Comparison of ENCODE assay signal across 17 cellular contexts in the genomic region with DNA sequence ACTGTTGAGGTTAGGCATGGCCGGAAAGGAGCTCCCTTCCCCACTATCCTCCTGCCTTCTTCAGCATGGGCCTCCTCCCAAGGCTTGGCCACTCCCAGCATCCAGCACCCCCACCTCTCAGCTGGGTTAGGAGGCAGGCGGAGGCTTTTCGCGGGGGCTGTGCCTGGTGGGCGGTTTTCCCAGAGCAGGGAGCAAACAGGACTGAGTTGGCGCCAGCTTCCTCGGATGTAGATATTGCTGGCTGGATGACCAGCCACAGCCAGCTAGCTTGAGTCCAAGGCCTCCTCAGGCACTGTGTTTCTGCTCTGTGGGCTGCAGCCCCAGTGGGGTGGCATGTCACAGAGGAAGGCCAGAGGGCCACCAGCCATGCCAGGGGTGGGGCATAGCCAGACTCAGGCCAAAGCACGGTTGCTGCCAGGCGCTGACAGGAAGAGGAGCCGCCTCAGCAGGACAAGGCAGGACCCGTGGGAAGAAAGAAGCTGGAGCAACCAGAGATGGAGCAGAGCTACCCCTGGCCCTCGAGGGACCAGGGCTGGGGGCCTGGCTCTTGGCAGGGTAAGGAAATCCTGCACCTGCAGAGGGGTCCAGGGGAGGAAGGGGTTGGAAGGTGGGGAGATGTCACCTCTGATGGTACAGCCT. TPM values are rescaled to one million over a fixed set of nuclear protein-coding genes. Genes with fewer than 3 reads are reported as not detected.
DNase-seq lines count a peak whose midpoint lies in the region; ATAC-seq and TF ChIP-seq lines count a peak whose summit lies in the region.
"Had no signal": no experiment of that assay in that cellular context is flagged by ENCODE, and none has a peak within 500 bp of the region (broad histone marks: within the 10 kb centered on the region; RNA-seq: fewer than 3 reads in every experiment).

A gene (plus strand): TSS at position 204 of the 639 bp plus-strand sequence. CDS start 130 bp downstream, at position 334.

- no peak within 1 kb of the TSS for H2AFZ ChIP-seq in mesenchymal stem cell (ENCODE audit: low read depth, low read length)

- peaks cover 7 to 9% of the 10 kb centered on the region in 2 donors for H3K4me1 Mint-ChIP-seq in stimulated activated naive B cell treated with anti-CD40 and anti-IgM and Interleukin-4, amounts not matched to agents 10 μg/mL and 1 μg/mL and 100 μg/mL, for 72 hours

- H3K4ac ChIP-seq in mesenchymal stem cell (ENCODE audit: low read depth in 1 of 2, low read length in 2 of 2), result no peak within 1 kb of the TSS

- no peak for TF ChIP-seq POLR2A in heart left ventricle (IDR thresholded peaks at IDR 0.05)

- H3K9me3 ChIP-seq in heart left ventricle, result no peaks in the 10 kb centered on the region
- no peaks in the 10 kb centered on the region for H3K9me3 ChIP-seq in mesenchymal stem cell (ENCODE audit: control insufficient read depth, low read length)
- no peaks in the 10 kb centered on the region for H3K9me3 ChIP-seq in HAP-1
- H3K9me3 ChIP-seq: Caco-2 had no signal

- no peaks in the 10 kb centered on the region for H3K4me1 ChIP-seq in heart left ventricle
- H3K4me1 ChIP-seq in mesenchymal stem cell (ENCODE audit: control insufficient read depth, insufficient read depth, low read depth, low read length), result peaks cover 2% of the 10 kb centered on the region
- no peaks in the 10 kb centered on the region for H3K4me1 ChIP-seq in HAP-1

- peak within 1 kb of the TSS; percentile 73 for H3K27ac Mint-ChIP-seq in stimulated activated naive B cell treated with anti-CD40 and anti-IgM and Interleukin-4, amounts not matched to agents 10 μg/mL and 1 μg/mL and 100 μg/mL, for 72 hours

- no peak within 1 kb of the TSS for H4K91ac ChIP-seq in mesenchymal stem cell (ENCODE audit: low read length)

- H3K23ac ChIP-seq in mesenchymal stem cell (ENCODE audit: low read length in 2 of 2), result no peak within 1 kb of the TSS

- H3K4me3 ChIP-seq in heart left ventricle (no peak within 1 kb of the TSS), mesenchymal stem cell (ENCODE audit: insufficient read depth in 1 of 2, low read depth in 1 of 2, low read length in 2 of 2) (no peak within 1 kb of the TSS), foreskin fibroblast (ENCODE audit: low read depth in 1 of 2, low read length in 2 of 2) (no peak within 1 kb of the TSS), HAP-1 (no peak within 1 kb of the TSS)

- H3K9me3 Mint-ChIP-seq in stimulated activated naive B cell treated with anti-CD40 and anti-IgM and Interleukin-4, amounts not matched to agents 10 μg/mL and 1 μg/mL and 100 μg/mL, for 72 hours, result no peaks in the 10 kb centered on the region

- in situ Hi-C loops in HAP-1 (cut with MboI; ENCODE audit: low sequenced_read_pairs), result no loop called here

- H2AK5ac ChIP-seq in mesenchymal stem cell (ENCODE audit: low read length, severe bottlenecking), result no peak within 1 kb of the TSS

- H3K36me3 ChIP-seq in heart left ventricle (no peaks in the 10 kb centered on the region), mesenchymal stem cell (ENCODE audit: control insufficient read depth in 1 of 2, insufficient read depth in 2 of 2, low read depth in 1 of 2, low read length in 2 of 2) (no peaks in the 10 kb centered on the region), HAP-1 (replicated peaks) (no peaks in the 10 kb centered on the region)

- H2BK5ac ChIP-seq in mesenchymal stem cell (ENCODE audit: low read depth, low read length, poor library complexity, severe bottlenecking), result peak within 1 kb of the TSS; percentile 25

- H4K8ac ChIP-seq in mesenchymal stem cell (ENCODE audit: low read length), result no peak within 1 kb of the TSS

- TF ChIP-seq CTCF in heart left ventricle (IDR thresholded peaks at IDR 0.05), result no peak
- TF ChIP-seq CTCF in foreskin fibroblast (IDR thresholded peaks at IDR 0.05; ENCODE audit: low read depth, low read length), result no peak

- peak; percentile 73 for DNase-seq in Right ventricle myocardium inferior (ENCODE audit: missing footprints)
- DNase-seq in heart left ventricle, result no peak
- peak; percentile 43 for DNase-seq in amniotic epithelial cell (ENCODE audit: low read depth)
- no peak for DNase-seq in mesenchymal stem cell
- no peak for DNase-seq in stimulated activated naive B cell treated with anti-CD40 and anti-IgM and Interleukin-4, amounts not matched to agents 10 μg/mL and 1 μg/mL and 100 μg/mL, for 72 hours
- DNase-seq in foreskin fibroblast, result no peak
- no peak for DNase-seq in HAP-1 (ENCODE audit: low spot score in 2 of 2)
- DNase-seq in amygdala (lab: John Stamatoyannopoulos, UW), result no peak
- DNase-seq: 8988T; H7; NCI-H146; NCI-H2081 treated with DMSO at 0.1 percent for 48 hours; NCI-H526 treated with DMSO at 0.1 percent for 48 hours; NK-92 treated with Interleukin-12 subunit alpha and Interleukin-12 subunit beta, amount 100 ng/mL, for 24 hours had no signal

- no peak within 1 kb of the TSS for H3K27ac ChIP-seq in heart left ventricle
- H3K27ac ChIP-seq in mesenchymal stem cell (ENCODE audit: low read length, poor library complexity, severe bottlenecking), result no peak within 1 kb of the TSS
- H3K27ac ChIP-seq: RWPE1 had no signal

- H3K14ac ChIP-seq in mesenchymal stem cell (ENCODE audit: low read length in 2 of 2), result peak within 1 kb of the TSS in 1 of 2 experiments; percentile 79

- H3K27me3 Mint-ChIP-seq in stimulated activated naive B cell treated with anti-CD40 and anti-IgM and Interleukin-4, amounts not matched to agents 10 μg/mL and 1 μg/mL and 100 μg/mL, for 72 hours, result peaks cover 12 to 24% of the 10 kb centered on the region in 2 donors

- no peak within 1 kb of the TSS for H2BK12ac ChIP-seq in mesenchymal stem cell (ENCODE audit: low read length in 2 of 2)

- no peak within 1 kb of the TSS for H2BK15ac ChIP-seq in mesenchymal stem cell (ENCODE audit: low read depth, poor library complexity, severe bottlenecking)

- no peak within 1 kb of the TSS for H3K4me2 ChIP-seq in mesenchymal stem cell (ENCODE audit: low read length, poor library complexity, severe bottlenecking)

- H2BK120ac ChIP-seq in mesenchymal stem cell (ENCODE audit: low read depth, low read length), result no peak within 1 kb of the TSS

- intact Hi-C loops in Right ventricle myocardium inferior (cut with DNase I) (no loop called here), heart left ventricle (cut with DNase I) (no loop called here)

- H3K27me3 ChIP-seq in heart left ventricle (no peaks in the 10 kb centered on the region), mesenchymal stem cell (ENCODE audit: control insufficient read depth in 1 of 2, insufficient read depth in 1 of 2, low read length in 2 of 2) (peaks cover 23 to 26% of the 10 kb centered on the region in 2 experiments), HAP-1 (ENCODE audit: low read depth) (peaks cover 3% of the 10 kb centered on the region)

- no peaks in the 10 kb centered on the region for H3K79me1 ChIP-seq in mesenchymal stem cell (replicated peaks; ENCODE audit: low read length, poor library complexity, severe bottlenecking)

- H3K18ac ChIP-seq in mesenchymal stem cell (ENCODE audit: low read depth in 1 of 2, low read length in 2 of 2), result no peak within 1 kb of the TSS

- H3K4me3 Mint-ChIP-seq in stimulated activated naive B cell treated with anti-CD40 and anti-IgM and Interleukin-4, amounts not matched to agents 10 μg/mL and 1 μg/mL and 100 μg/mL, for 72 hours, result no peak within 1 kb of the TSS

- WGBS in heart left ventricle, 4 donors, result 52 to 58% (median 56%) methylated on average over 12 of the region's 12 CpGs
- WGBS in mesenchymal stem cell, result 85% methylated on average over 12 of the region's 12 CpGs

- H3K36me3 Mint-ChIP-seq in stimulated activated naive B cell treated with anti-CD40 and anti-IgM and Interleukin-4, amounts not matched to agents 10 μg/mL and 1 μg/mL and 100 μg/mL, for 72 hours, result no peaks in the 10 kb centered on the region

- no peak within 1 kb of the TSS for H3K9ac ChIP-seq in mesenchymal stem cell (ENCODE audit: low read length)

- ATAC-seq in Right ventricle myocardium inferior (no peak), heart left ventricle (no peak)
- ATAC-seq in stimulated activated naive B cell treated with anti-CD40 and anti-IgM and Interleukin-4, amounts not matched to agents 10 μg/mL and 1 μg/mL and 100 μg/mL, for 72 hours (replicated peaks), result no peak

RNA-seq across cellular contexts. Expression of the gene that starts here (rescaled TPM):
- total RNA-seq in Right ventricle myocardium inferior (0.16 TPM), heart left ventricle (under 1 TPM in 3 of 9 donors, not detected in 6; 0.07 to 0.85 (median 0.68) TPM)
- polyA plus RNA-seq in heart left ventricle, result under 1 TPM; 0.04 TPM
- not detected for polyA plus RNA-seq in mesenchymal stem cell (2013, experiment 1 of 2)
- not detected for polyA plus RNA-seq in mesenchymal stem cell (2013, experiment 2 of 2)
- total RNA-seq: Caco-2, H7, HT-29 had no signal

Comparison
In these comparisons a context has a peak if more than half of its experiments do, and no peak if none do; other contexts are left out.
1. Peak in DNase-seq in Right ventricle myocardium inferior; RNA of the gene not detected or under 1 TPM.